Comparison of ENCODE assay signal across 7 cellular contexts in genomic region chr19:44071824-44072542, GRCh38. TPM values are rescaled to one million over a fixed set of nuclear protein-coding genes. Genes with fewer than 3 reads are reported as not detected.
DNase-seq lines count a peak whose midpoint lies in the region; ATAC-seq, FAIRE-seq and TF ChIP-seq lines count a peak whose summit lies in the region.

TSS of gene ZNF284 (plus strand) at chr19:44072159. CDS start at chr19:44076390, 4,231 bp downstream.

- peaks cover 2% of the 10 kb centered on the region for H3K9me3 ChIP-seq in small intestine (ENCODE audit: control insufficient read depth, low read depth)

- H3K4me1 ChIP-seq in small intestine (ENCODE audit: control insufficient read depth in 2 of 2, insufficient read depth in 1 of 2, low read depth in 1 of 2, low read length in 1 of 2) = peaks cover 0 to 5% of the 10 kb centered on the region in 2 donors

- H3K27me3 ChIP-seq in bronchial epithelial cell (ENCODE audit: control insufficient read depth, insufficient read depth, low read length) = no peaks in the 10 kb centered on the region
- H3K27me3 ChIP-seq in small intestine (ENCODE audit: control insufficient read depth in 2 of 2, insufficient read depth in 2 of 2, low read length in 2 of 2) = no peaks in the 10 kb centered on the region

- ATAC-seq in GM18499 (IDR thresholded peaks at IDR 0.05; ENCODE audit: insufficient read depth, unreplicated experiment) (peak; percentile 76), HG02938 (IDR thresholded peaks at IDR 0.05; ENCODE audit: unreplicated experiment) (peak; percentile 97)

- no peaks in the 10 kb centered on the region for H3K36me3 ChIP-seq in bronchial epithelial cell (ENCODE audit: control insufficient read depth, insufficient read depth, low read length)
- peaks cover under 1% of the 10 kb centered on the region in 2 donors for H3K36me3 ChIP-seq in small intestine (ENCODE audit: control insufficient read depth in 2 of 2, insufficient read depth in 2 of 2, low read length in 2 of 2)

- FAIRE-seq in bronchial epithelial cell (lab: Jason Lieb, UNC) (peak; percentile 81), small intestine (lab: Jason Lieb, UNC) (no peak)

- H3K4me3 ChIP-seq in WI38 (ENCODE audit: low read depth, low read length) = peak within 1 kb of the TSS; percentile 68
- peak within 1 kb of the TSS; percentile 81 for H3K4me3 ChIP-seq in bronchial epithelial cell (ENCODE audit: low read depth, low read length)
- peak within 1 kb of the TSS; percentile 45 to 66 for H3K4me3 ChIP-seq in small intestine (ENCODE audit: low read depth in 1 of 2, low read length in 2 of 2)

- no peak for TF ChIP-seq CTCF in WI38 (IDR thresholded peaks at IDR 0.05; ENCODE audit: low read depth, low read length)
- TF ChIP-seq CTCF in bronchial epithelial cell (IDR thresholded peaks at IDR 0.05; ENCODE audit: insufficient read depth, low read length, severe bottlenecking) = no peak

- DNase-seq in NCI-H2107 treated with DMSO at 0.1 percent for 48 hours (lab: John Stamatoyannopoulos, UW; ENCODE audit: unreplicated experiment) = peak; percentile 85
- DNase-seq in bronchial epithelial cell (ENCODE audit: low read depth) = peak; percentile 88
- DNase-seq in iPS-NIHi7 (ENCODE audit: extremely low spot score) = peak; percentile 95
- DNase-seq in small intestine = peak; percentile 93

- H3K27ac ChIP-seq in small intestine (ENCODE audit: low read depth in 1 of 2, low read length in 1 of 2) = peak within 1 kb of the TSS in 1 of 2 donors; percentile 73

- WGBS in small intestine, 3 donors = 1% methylated on average over 40 of the region's 40 CpGs

RNA-seq across cellular contexts. Expression of gene ZNF284, which starts in this region (rescaled TPM):
- total RNA-seq in bronchial epithelial cell = 2.3 and 2.4 TPM in 2 replicates
- polyA plus RNA-seq in small intestine = under 1 TPM; 0.67 to 0.81 (median 0.72) TPM

Comparison
In these comparisons a context has a peak if more than half of its experiments do, and no peak if none do; other contexts are left out.
1. Peak in DNase-seq and H3K4me3 ChIP-seq in small intestine; RNA of the gene not detected or under 1 TPM.